In the genomic region with DNA sequence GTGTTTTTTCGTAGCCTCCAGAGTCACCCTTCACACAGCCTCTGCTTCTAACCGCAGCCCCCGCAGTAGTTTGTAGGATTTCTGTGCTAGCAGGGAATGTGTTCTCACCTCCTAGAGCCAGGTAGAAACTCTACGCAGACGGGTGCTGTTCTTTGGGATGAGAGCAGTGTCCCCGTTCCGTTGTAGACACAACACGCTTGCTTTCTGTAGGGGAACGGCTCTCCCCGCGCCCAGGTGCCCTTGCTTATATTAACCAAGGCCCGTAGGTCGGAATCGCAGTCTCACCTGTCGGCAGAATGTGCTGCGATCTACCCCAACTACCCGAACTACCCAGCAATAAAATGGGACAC, we compare ENCODE assay signal across 8 cellular contexts.
A peak's percentile ranks its signal among the peaks of the same experiment; 100 is the strongest.
DNase-seq lines count a peak whose midpoint lies in the region; ATAC-seq and TF ChIP-seq lines count a peak whose summit lies in the region.

No MANE protein-coding gene starts in this region.

- intact Hi-C loops in dendritic cell treated with granulocyte-macrophage colony-stimulating factor and Interleukin-4, amounts not matched to agents 40 ng/mL and 50 ng/mL, for 4 days (cut with micrococcal nuclease), result no loop called here

- H3K4me1 ChIP-seq in Loucy (ENCODE audit: insufficient read depth, low read length, poor library complexity, severe bottlenecking), result no peaks in the 10 kb centered on the region

- peak overlapping the region; percentile 60 for H2AFZ ChIP-seq in Loucy (ENCODE audit: low read length)

- H3K9me3 Mint-ChIP-seq in dendritic cell treated with granulocyte-macrophage colony-stimulating factor and Interleukin-4, amounts not matched to agents 40 ng/mL and 50 ng/mL, for 4 days, result no peaks in the 10 kb centered on the region
- H3K9me3 Mint-ChIP-seq in nephron progenitor cell, result peaks cover 7% of the 10 kb centered on the region

- TF ChIP-seq CTCF in Loucy (conservative IDR thresholded peaks at IDR 0.05; ENCODE audit: low read length) (no peak), nephron progenitor cell (IDR thresholded peaks at IDR 0.05) (no peak)

- H3K9me2 ChIP-seq in Loucy (replicated peaks; ENCODE audit: low read depth, low read length), result no peaks in the 10 kb centered on the region

- H3K36me3 ChIP-seq in Loucy (ENCODE audit: insufficient read depth, low read length), result no peaks in the 10 kb centered on the region

- H3K27me3 ChIP-seq in Loucy (ENCODE audit: insufficient read depth, low read length, poor library complexity, severe bottlenecking), result no peaks in the 10 kb centered on the region

- ATAC-seq in GM18861 (IDR thresholded peaks at IDR 0.05; ENCODE audit: unreplicated experiment), result no peak

- peak overlapping the region; percentile 5 for H3K9ac ChIP-seq in Loucy (ENCODE audit: low read depth, low read length, poor library complexity, severe bottlenecking)

- peak; percentile 21 for DNase-seq in nephron progenitor cell
- no peak for DNase-seq in NCI-H2227 (lab: John Stamatoyannopoulos, UW; ENCODE audit: unreplicated experiment)
- DNase-seq in KG1 (lab: John Stamatoyannopoulos, UW), result no peak
- no peak for DNase-seq in stimulated activated CD4-positive, alpha-beta T cell treated with anti-CD3 and anti-CD28 coated beads, Interleukin-12 subunit alpha, Interleukin-12 subunit beta, amount 100 ng/mL, for 4 hours

- no peaks in the 10 kb centered on the region for H4K20me1 ChIP-seq in Loucy (ENCODE audit: insufficient read depth, low read length, poor library complexity, severe bottlenecking)

- H3K9me3 ChIP-seq in Loucy (ENCODE audit: insufficient read depth, low read depth, low read length), result no peaks in the 10 kb centered on the region

- H3K4me3 Mint-ChIP-seq in dendritic cell treated with granulocyte-macrophage colony-stimulating factor and Interleukin-4, amounts not matched to agents 40 ng/mL and 50 ng/mL, for 4 days, result peak overlapping the region; percentile 80
- peak overlapping the region; percentile 92 for H3K4me3 Mint-ChIP-seq in nephron progenitor cell

- H3K4me3 ChIP-seq in GM08714 (ENCODE audit: low read length) (peak overlapping the region; percentile 63), Loucy (ENCODE audit: low read length, poor library complexity, severe bottlenecking) (peak overlapping the region; percentile 68)

- H3K27ac Mint-ChIP-seq in dendritic cell treated with granulocyte-macrophage colony-stimulating factor and Interleukin-4, amounts not matched to agents 40 ng/mL and 50 ng/mL, for 4 days, result no peak overlapping the region
- H3K27ac Mint-ChIP-seq in nephron progenitor cell, result peak overlapping the region; percentile 100

- H3K4me1 Mint-ChIP-seq in dendritic cell treated with granulocyte-macrophage colony-stimulating factor and Interleukin-4, amounts not matched to agents 40 ng/mL and 50 ng/mL, for 4 days (ENCODE audit: low read depth), result peaks cover 26% of the 10 kb centered on the region
- H3K4me1 Mint-ChIP-seq in nephron progenitor cell, result peaks cover 33% of the 10 kb centered on the region

- H3K36me3 Mint-ChIP-seq in dendritic cell treated with granulocyte-macrophage colony-stimulating factor and Interleukin-4, amounts not matched to agents 40 ng/mL and 50 ng/mL, for 4 days (ENCODE audit: low read depth), result no peaks in the 10 kb centered on the region
- no peaks in the 10 kb centered on the region for H3K36me3 Mint-ChIP-seq in nephron progenitor cell (ENCODE audit: low read depth)

- H3K27me3 Mint-ChIP-seq in dendritic cell treated with granulocyte-macrophage colony-stimulating factor and Interleukin-4, amounts not matched to agents 40 ng/mL and 50 ng/mL, for 4 days, result peaks cover 54% of the 10 kb centered on the region
- H3K27me3 Mint-ChIP-seq in nephron progenitor cell (ENCODE audit: low read depth, poor library complexity), result peaks cover 12% of the 10 kb centered on the region

- no peaks in the 10 kb centered on the region for H3F3A ChIP-seq in Loucy (ENCODE audit: low read depth)

- H3K79me2 ChIP-seq in Loucy (ENCODE audit: insufficient read depth, low read length), result no peaks in the 10 kb centered on the region

- peak overlapping the region; percentile 69 for H3K4me2 ChIP-seq in Loucy (ENCODE audit: low read depth, low read length, poor library complexity, severe bottlenecking)
